Comparison of ENCODE assay signal across 10 cellular contexts in genomic region chr7:106870983-106871410, GRCh38. TPM values are rescaled to one million over a fixed set of nuclear protein-coding genes. Genes with fewer than 3 reads are reported as not detected.
DNase-seq lines count a peak whose midpoint lies in the region; ATAC-seq, FAIRE-seq and TF ChIP-seq lines count a peak whose summit lies in the region.
"Had no signal": no experiment of that assay in that cellular context is flagged by ENCODE, and none has a peak within 500 bp of the region (broad histone marks: within the 10 kb centered on the region; RNA-seq: fewer than 3 reads in every experiment).

No MANE protein-coding gene starts in this region.

- H3K9me3 ChIP-seq in kidney (ENCODE audit: control insufficient read depth in 1 of 2, low read length in 2 of 2): no peaks in the 10 kb centered on the region

- no peak overlapping the region for H3K27ac ChIP-seq in foreskin keratinocyte
- H3K27ac ChIP-seq in kidney (ENCODE audit: low read depth in 2 of 2, low read length in 2 of 2): no peak overlapping the region

- H3K27ac Mint-ChIP-seq in activated T-helper 2 cell treated with anti-CD3 and anti-CD28 coated beads, Interferon-gamma antibody, Interleukin-2, Interleukin-4, amounts not matched to agents 10 μg/mL and 5 μg/mL and 100 μg/mL, durations not matched to agents 14 hours and 24 hours and 36 hours: peak overlapping the region; percentile 64
- H3K27ac Mint-ChIP-seq: nephron had no signal

- H3K4me3 ChIP-seq in AG10803 (ENCODE audit: low read length): no peak overlapping the region
- H3K4me3 ChIP-seq in kidney (ENCODE audit: low read length in 2 of 2): no peak overlapping the region

- H3K27me3 Mint-ChIP-seq in activated T-helper 2 cell treated with anti-CD3 and anti-CD28 coated beads, Interferon-gamma antibody, Interleukin-2, Interleukin-4, amounts not matched to agents 10 μg/mL and 5 μg/mL and 100 μg/mL, durations not matched to agents 14 hours and 24 hours and 36 hours (ENCODE audit: low read depth): no peaks in the 10 kb centered on the region

- H3K4me1 Mint-ChIP-seq in activated T-helper 2 cell treated with anti-CD3 and anti-CD28 coated beads, Interferon-gamma antibody, Interleukin-2, Interleukin-4, amounts not matched to agents 10 μg/mL and 5 μg/mL and 100 μg/mL, durations not matched to agents 14 hours and 24 hours and 36 hours (ENCODE audit: low read depth): peaks cover 63% of the 10 kb centered on the region
- H3K4me1 Mint-ChIP-seq: nephron had no signal

- H3K4me1 ChIP-seq in foreskin keratinocyte (no peaks in the 10 kb centered on the region), kidney (ENCODE audit: control insufficient read depth in 1 of 2, insufficient read depth in 1 of 2, low read depth in 1 of 2, low read length in 2 of 2) (peaks cover 0 to 2% of the 10 kb centered on the region in 2 donors)

- intact Hi-C loops in activated T-helper 2 cell treated with anti-CD3 and anti-CD28 coated beads, Interferon-gamma antibody, Interleukin-2, Interleukin-4, amounts not matched to agents 10 μg/mL and 5 μg/mL and 100 μg/mL, durations not matched to agents 14 hours and 24 hours and 36 hours (cut with micrococcal nuclease): loop anchor here (1.0 to 5.0 kb wide), 8 partner anchors 16 to 444 kb away; no protein-coding TSS in a partner anchor
- intact Hi-C loops in kidney (cut with DNase I): no loop called here

- no peak overlapping the region for H3K9ac ChIP-seq in kidney (ENCODE audit: low read length in 2 of 2)

- H3K4me3 Mint-ChIP-seq in activated T-helper 2 cell treated with anti-CD3 and anti-CD28 coated beads, Interferon-gamma antibody, Interleukin-2, Interleukin-4, amounts not matched to agents 10 μg/mL and 5 μg/mL and 100 μg/mL, durations not matched to agents 14 hours and 24 hours and 36 hours (ENCODE audit: low read depth): peak overlapping the region; percentile 37
- H3K4me3 Mint-ChIP-seq: nephron had no signal

- H3K9me3 Mint-ChIP-seq in activated T-helper 2 cell treated with anti-CD3 and anti-CD28 coated beads, Interferon-gamma antibody, Interleukin-2, Interleukin-4, amounts not matched to agents 10 μg/mL and 5 μg/mL and 100 μg/mL, durations not matched to agents 14 hours and 24 hours and 36 hours: peaks cover 5% of the 10 kb centered on the region

- peaks cover 10% of the 10 kb centered on the region for H3K27me3 ChIP-seq in foreskin keratinocyte

- TF ChIP-seq CTCF in AG10803 (conservative IDR thresholded peaks at IDR 0.05; ENCODE audit: low read length): no peak
- TF ChIP-seq CTCF in foreskin keratinocyte (conservative IDR thresholded peaks at IDR 0.05): no peak
- no peak for TF ChIP-seq CTCF in kidney (IDR thresholded peaks at IDR 0.05; ENCODE audit: borderline replicate concordance, extremely low read depth, insufficient read depth)

- H3K36me3 Mint-ChIP-seq in activated T-helper 2 cell treated with anti-CD3 and anti-CD28 coated beads, Interferon-gamma antibody, Interleukin-2, Interleukin-4, amounts not matched to agents 10 μg/mL and 5 μg/mL and 100 μg/mL, durations not matched to agents 14 hours and 24 hours and 36 hours (ENCODE audit: low read depth): peaks cover 96% of the 10 kb centered on the region

- no peak for FAIRE-seq in kidney (lab: Jason Lieb, UNC)
- FAIRE-seq: G401.6 had no signal

- ATAC-seq in HG03139 (IDR thresholded peaks at IDR 0.05; ENCODE audit: unreplicated experiment) (peak; percentile 89), foreskin keratinocyte (no peak)

- no peaks in the 10 kb centered on the region for H3K36me3 ChIP-seq in kidney (ENCODE audit: control insufficient read depth in 1 of 2, insufficient read depth in 2 of 2, low read length in 2 of 2)

- DNase-seq in AG10803 (ENCODE audit: low read depth) (peak; percentile 41), GM19240 (ENCODE audit: insufficient read length, low spot score) (peak; percentile 67), T1000 (lab: John Stamatoyannopoulos, UW) (no peak), foreskin keratinocyte (no peak), NCI-H446 (lab: John Stamatoyannopoulos, UW) (no peak), kidney (no peak)
- DNase-seq in activated T-helper 2 cell treated with anti-CD3 and anti-CD28 coated beads, Interferon-gamma antibody, Interleukin-2, Interleukin-4, amounts not matched to agents 10 μg/mL and 5 μg/mL and 100 μg/mL, durations not matched to agents 14 hours and 24 hours and 36 hours (ENCODE audit: low spot score): no peak

RNA-seq across cellular contexts. Expression of gene PIK3CG, which starts 5.9 kb away (rescaled TPM):
- total RNA-seq in activated T-helper 2 cell treated with anti-CD3 and anti-CD28 coated beads, Interferon-gamma antibody, Interleukin-2, Interleukin-4, amounts not matched to agents 10 μg/mL and 5 μg/mL and 100 μg/mL, durations not matched to agents 14 hours and 24 hours and 36 hours: 36.6 and 36.7 TPM in 2 replicates
- total RNA-seq in foreskin keratinocyte: not detected in 2 replicates
- not detected in 2 replicates for polyA plus RNA-seq in foreskin keratinocyte
- total RNA-seq in kidney: 8.6 TPM
- 0.15 TPM for polyA plus RNA-seq in kidney (ENCODE audit: insufficient read depth, low read depth, low replicate concordance)

Comparison
In these comparisons a context has a peak if more than half of its experiments do, and no peak if none do; other contexts are left out.
1. DNase-seq: peak in AG10803 (single experiment) and GM19240 (single experiment); none in activated T-helper 2 cell treated with anti-CD3 and anti-CD28 coated beads, Interferon-gamma antibody, Interleukin-2, Interleukin-4, amounts not matched to agents 10 μg/mL and 5 μg/mL and 100 μg/mL, durations not matched to agents 14 hours and 24 hours and 36 hours (single experiment), T1000 (single experiment), foreskin keratinocyte (0 of 2), NCI-H446 (0 of 2) and kidney (single experiment).